ENCODE assay signal across 15 cellular contexts in the genomic region with DNA sequence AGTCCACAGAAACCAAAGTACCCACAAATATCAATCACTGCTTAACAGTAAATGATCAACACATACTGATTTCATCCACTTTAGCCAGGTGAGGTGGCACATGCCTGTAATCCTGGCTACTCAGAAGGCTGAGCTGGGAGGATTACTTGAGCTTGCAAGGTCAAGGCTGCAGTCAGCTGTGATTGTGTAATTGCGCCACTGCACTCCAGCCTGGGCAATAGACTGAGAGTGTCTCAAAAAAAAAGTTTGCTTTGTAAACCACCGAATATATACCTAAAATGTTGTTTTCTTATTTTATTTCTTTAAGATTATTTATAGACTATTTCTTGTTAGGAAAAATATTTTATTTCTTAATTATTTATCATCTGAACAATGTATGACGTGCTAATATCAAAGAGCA. TPM values are rescaled to one million over a fixed set of nuclear protein-coding genes. Genes with fewer than 3 reads are reported as not detected.
DNase-seq lines count a peak whose midpoint lies in the region; ATAC-seq and TF ChIP-seq lines count a peak whose summit lies in the region.
"Had no signal": no experiment of that assay in that cellular context is flagged by ENCODE, and none has a peak within 500 bp of the region (broad histone marks: within the 10 kb centered on the region; RNA-seq: fewer than 3 reads in every experiment).

No MANE protein-coding gene starts in this region.

- no peaks in the 10 kb centered on the region for H3K9me3 Mint-ChIP-seq in chondrocyte (ENCODE audit: low read depth)
- H3K9me3 Mint-ChIP-seq: CD14-positive monocyte had no signal

- H3K4me3 ChIP-seq in NB4 (ENCODE audit: low read depth, low read length) (no peak overlapping the region), choroid plexus epithelial cell (ENCODE audit: low read depth, low read length) (no peak overlapping the region), parathyroid adenoma (ENCODE audit: low read depth, low read length) (no peak overlapping the region)
- H3K4me3 ChIP-seq: MG63 had no signal

- no peaks in the 10 kb centered on the region for H3K9me3 ChIP-seq in parathyroid adenoma (ENCODE audit: control insufficient read depth, low read length)
- H3K9me3 ChIP-seq: MG63 had no signal

- H3K36me3 ChIP-seq in parathyroid adenoma (ENCODE audit: control insufficient read depth, insufficient read depth, low read length), result no peaks in the 10 kb centered on the region
- H3K36me3 ChIP-seq: MG63 had no signal

- peak; percentile 4 for DNase-seq in NB4 (ENCODE audit: low read depth)
- peak; percentile 6 for DNase-seq in choroid plexus epithelial cell (ENCODE audit: low read depth)
- DNase-seq in left lobe of liver (ENCODE audit: low spot score), result no peak
- no peak for DNase-seq in chondrocyte (ENCODE audit: low spot score)
- DNase-seq in amygdala (lab: John Stamatoyannopoulos, UW), result no peak
- DNase-seq in 8988T, result no peak
- DNase-seq: MG63, NCI-H1105 treated with DMSO at 0.1 percent for 48 hours, NCI-H187, NCI-H226, SHP77 treated with DMSO at 0.1 percent for 48 hours had no signal

- H2AFZ ChIP-seq in parathyroid adenoma, result peak overlapping the region; percentile 71

- peaks cover 20% of the 10 kb centered on the region for H3K4me1 ChIP-seq in parathyroid adenoma

- H3K4me2 ChIP-seq in parathyroid adenoma (ENCODE audit: low read length), result no peak overlapping the region
- H3K4me2 ChIP-seq: KMS-11 had no signal

- TF ChIP-seq POLR2A in NB4 (IDR thresholded peaks at IDR 0.05; ENCODE audit: extremely low read depth, insufficient read length), result no peak

- no peak overlapping the region for H3K9ac ChIP-seq in parathyroid adenoma
- H3K9ac ChIP-seq: KMS-11 had no signal

- TF ChIP-seq CTCF in NB4 (IDR thresholded peaks at IDR 0.05; ENCODE audit: low read depth, low read length), result no peak
- TF ChIP-seq CTCF in choroid plexus epithelial cell (conservative IDR thresholded peaks at IDR 0.05; ENCODE audit: low read depth, low read length), result no peak
- TF ChIP-seq CTCF in parathyroid adenoma (IDR thresholded peaks at IDR 0.05), result no peak
- no peak for TF ChIP-seq CTCF in chondrocyte (IDR thresholded peaks at IDR 0.05)

- H3K36me3 Mint-ChIP-seq in chondrocyte (ENCODE audit: low read depth), result no peaks in the 10 kb centered on the region
- H3K36me3 Mint-ChIP-seq: CD14-positive monocyte had no signal

- ATAC-seq in left lobe of liver (peak; percentile 47), GM18520 (IDR thresholded peaks at IDR 0.05; ENCODE audit: unreplicated experiment) (no peak)

- no peak overlapping the region for H3K27ac Mint-ChIP-seq in chondrocyte (ENCODE audit: unreplicated experiment)

- H3K4me1 Mint-ChIP-seq in chondrocyte (ENCODE audit: low read depth), result no peaks in the 10 kb centered on the region

- no peaks in the 10 kb centered on the region for H3K79me2 ChIP-seq in parathyroid adenoma

- no peaks in the 10 kb centered on the region for H3K27me3 ChIP-seq in parathyroid adenoma (ENCODE audit: control insufficient read depth, insufficient read depth, low read length)
- H3K27me3 ChIP-seq: MG63 had no signal

- peak overlapping the region; percentile 34 for H3K27ac ChIP-seq in parathyroid adenoma
- H3K27ac ChIP-seq: KMS-11 had no signal

- no peak overlapping the region for H3K4me3 Mint-ChIP-seq in chondrocyte (ENCODE audit: unreplicated experiment)
- H3K4me3 Mint-ChIP-seq: CD14-positive monocyte had no signal

- peaks cover 7% of the 10 kb centered on the region for H3K27me3 Mint-ChIP-seq in chondrocyte (ENCODE audit: low read depth)

RNA-seq across cellular contexts. Expression of gene ATP13A4, which starts 8.7 kb away (rescaled TPM):
- total RNA-seq in left lobe of liver, result 1.2 TPM
- not detected in 3 replicates for total RNA-seq in chondrocyte

RNA-seq across cellular contexts. Expression of gene OPA1, which starts 29.6 kb away (rescaled TPM):
- total RNA-seq in left lobe of liver, result 29.3 TPM
- 51.0 to 54.6 TPM (median 52.6 TPM) in 3 replicates for total RNA-seq in chondrocyte

Comparison
In these comparisons a context has a peak if more than half of its experiments do, and no peak if none do; other contexts are left out.
1. DNase-seq: peak in NB4 (single experiment) and choroid plexus epithelial cell (single experiment); none in left lobe of liver (single experiment), chondrocyte (single experiment), amygdala (0 of 56) and 8988T (single experiment).